19 cellular contexts compared by ENCODE assay signal in genomic region chr13:46761174-46761573, GRCh38.
"Had no signal": no experiment of that assay in that cellular context is flagged by ENCODE, and none has a peak within 500 bp of the region (broad histone marks: within the 10 kb centered on the region; RNA-seq: fewer than 3 reads in every experiment).

No MANE protein-coding gene starts in this region.

- FAIRE-seq: small intestine had no signal

- H3K4me2 ChIP-seq: neural progenitor cell had no signal

- ATAC-seq: gastroesophageal sphincter; naive thymus-derived CD8-positive, alpha-beta T cell; upper lobe of right lung had no signal

- H3K36me3 Mint-ChIP-seq: naive thymus-derived CD8-positive, alpha-beta T cell; neural progenitor cell had no signal

- H3K27ac ChIP-seq: dorsolateral prefrontal cortex, esophagus muscularis mucosa, gastroesophageal sphincter, neural progenitor cell, ovary, thyroid gland, upper lobe of right lung, vagina had no signal

- H3K9me3 Mint-ChIP-seq: naive thymus-derived CD8-positive, alpha-beta T cell; neural progenitor cell had no signal

- H3K9ac ChIP-seq: neural progenitor cell had no signal

- H3K4me1 ChIP-seq: neural progenitor cell had no signal

- H3K27me3 ChIP-seq: dorsolateral prefrontal cortex, esophagus muscularis mucosa, gastroesophageal sphincter, neural progenitor cell, ovary, right atrium auricular region, thyroid gland, upper lobe of right lung, vagina had no signal

- H3K36me3 ChIP-seq: esophagus muscularis mucosa, gastroesophageal sphincter, neural progenitor cell, ovary, right atrium auricular region, thyroid gland, upper lobe of right lung, vagina had no signal

- H3K4me3 ChIP-seq: coronary artery, dorsolateral prefrontal cortex, esophagus muscularis mucosa, gastroesophageal sphincter, mucosa of descending colon, neural progenitor cell, ovary, right atrium auricular region, thyroid gland, upper lobe of right lung, vagina had no signal

- H2AFZ ChIP-seq: neural progenitor cell had no signal

- DNase-seq: dorsolateral prefrontal cortex; effector CD8-positive, alpha-beta T cell; glutamatergic neuron; islet precursor cell; naive thymus-derived CD8-positive, alpha-beta T cell; nucleus accumbens; ovary; small intestine; stimulated activated CD4-positive, alpha-beta T cell treated with anti-CD3 and anti-CD28 coated beads, Interleukin-12 subunit alpha, Interleukin-12 subunit beta, amount 100 ng/mL, for 4 hours; stimulated activated naive CD4-positive, alpha-beta T cell; thyroid gland; upper lobe of right lung had no signal

- H3K4me3 Mint-ChIP-seq: naive thymus-derived CD8-positive, alpha-beta T cell; neural progenitor cell had no signal

- H3K9me3 ChIP-seq: esophagus muscularis mucosa, gastroesophageal sphincter, mucosa of descending colon, ovary, right atrium auricular region, thyroid gland, upper lobe of right lung, vagina had no signal

- H3K27ac Mint-ChIP-seq: naive thymus-derived CD8-positive, alpha-beta T cell; neural progenitor cell had no signal
